In the genomic region with DNA sequence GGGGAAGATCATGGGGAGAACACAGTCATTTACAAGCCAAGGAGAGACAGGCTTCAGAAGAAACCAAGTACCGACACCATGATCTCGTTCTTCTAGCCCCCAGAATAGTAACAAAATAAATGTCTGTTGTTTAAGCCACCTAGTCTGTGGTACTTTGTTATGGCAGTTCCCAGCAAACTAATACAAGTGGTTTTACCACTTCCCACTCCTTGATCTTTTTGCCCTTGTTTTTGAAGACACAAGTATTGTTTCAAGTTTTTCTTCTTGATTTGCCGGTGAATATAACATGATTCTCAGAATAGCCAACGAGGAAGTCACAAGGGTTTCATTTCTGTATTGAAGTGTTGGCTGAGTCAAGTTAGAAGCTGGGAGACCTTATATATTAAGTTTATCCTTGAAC, we compare ENCODE assay signal across 16 cellular contexts.
DNase-seq lines count a peak whose midpoint lies in the region; ATAC-seq and TF ChIP-seq lines count a peak whose summit lies in the region.
"Had no signal": no experiment of that assay in that cellular context is flagged by ENCODE, and none has a peak within 500 bp of the region (broad histone marks: within the 10 kb centered on the region; RNA-seq: fewer than 3 reads in every experiment).

No MANE protein-coding gene starts in this region.

- intact Hi-C loops in OCI-LY7 (cut with micrococcal nuclease; ENCODE audit: unreplicated experiment) = no loop called here

- peak; percentile 61 for DNase-seq in OCI-LY7 (ENCODE audit: low spot score)
- no peak for DNase-seq in NCI-H345 treated with DMSO at 0.1 percent for 48 hours (lab: John Stamatoyannopoulos, UW; ENCODE audit: unreplicated experiment)
- no peak for DNase-seq in 8988T
- no peak for DNase-seq in HPDE6-E6E7 (ENCODE audit: extremely low spot score)
- DNase-seq in glutamatergic neuron = no peak
- DNase-seq: activated CD4-positive, alpha-beta T cell treated with anti-CD3 and anti-CD28 coated beads, Interleukin-2, amount 50 U/mL, for 1 hour; activated effector memory CD4-positive, alpha-beta T cell treated with anti-CD3 and anti-CD28 coated beads, Interleukin-2, amount 50 U/mL, for 16 hours; body of pancreas; NCI-H2171 had no signal

- H2AFZ ChIP-seq in OCI-LY7 (ENCODE audit: low read length) = peak overlapping the region; percentile 98
- H2AFZ ChIP-seq: neural progenitor cell had no signal

- H3K36me3 Mint-ChIP-seq in glutamatergic neuron (ENCODE audit: unreplicated experiment) = peaks cover 1% of the 10 kb centered on the region
- H3K36me3 Mint-ChIP-seq: CD14-positive monocyte had no signal

- H3K79me2 ChIP-seq in OCI-LY7 (ENCODE audit: insufficient read depth, low read depth, low read length) = no peaks in the 10 kb centered on the region

- H3K4me3 Mint-ChIP-seq in glutamatergic neuron (ENCODE audit: unreplicated experiment) = no peak overlapping the region
- H3K4me3 Mint-ChIP-seq: CD14-positive monocyte; neural progenitor cell; T-helper 1 cell treated with Interleukin-12 subunit alpha and Interleukin-12 subunit beta and Interleukin-4 antibody, amounts not matched to agents 30 μg/mL and 1 μg/mL, for 36 hours had no signal

- peak overlapping the region; percentile 77 for H3K27ac ChIP-seq in OCI-LY7 (ENCODE audit: low read depth, low read length, poor library complexity, severe bottlenecking)
- H3K27ac ChIP-seq: body of pancreas, neural progenitor cell, skin epidermis had no signal

- peaks cover 53% of the 10 kb centered on the region for H3K4me1 ChIP-seq in OCI-LY7 (ENCODE audit: insufficient read depth, low read length, poor library complexity, severe bottlenecking)
- H3K4me1 ChIP-seq: body of pancreas had no signal

- no peak for TF ChIP-seq CTCF in OCI-LY7 (conservative IDR thresholded peaks at IDR 0.05; ENCODE audit: low read length)
- TF ChIP-seq CTCF in glutamatergic neuron (IDR thresholded peaks at IDR 0.05; ENCODE audit: partially characterized antibody, unreplicated experiment) = no peak

- H3K4me1 Mint-ChIP-seq in glutamatergic neuron (ENCODE audit: low read depth, unreplicated experiment) = no peaks in the 10 kb centered on the region
- H3K4me1 Mint-ChIP-seq: CD14-positive monocyte had no signal

- no TSS peak for BruUV-seq in OCI-LY7 (replicated peaks; lab: Mats Ljungman, UMichigan)

- H3K9me2 ChIP-seq in OCI-LY7 (ENCODE audit: insufficient read depth, low read length) = no peaks in the 10 kb centered on the region

- no peaks in the 10 kb centered on the region for H3K27me3 Mint-ChIP-seq in glutamatergic neuron (ENCODE audit: unreplicated experiment)

- peaks cover 1% of the 10 kb centered on the region for H3K9me3 Mint-ChIP-seq in glutamatergic neuron (ENCODE audit: unreplicated experiment)

- peak overlapping the region; percentile 33 for H3K4me3 ChIP-seq in OCI-LY7 (ENCODE audit: low read depth, low read length, poor library complexity, severe bottlenecking)
- H3K4me3 ChIP-seq: body of pancreas, neural progenitor cell, skin epidermis had no signal

- CTCF ChIA-PET in OCI-LY7 (lab: Charles Lee; ENCODE audit: unreplicated experiment) = interaction anchor here (2.1 to 2.8 kb wide), 2 partner anchors 9 to 11 kb away, joined by 7 to 8 read pairs; no protein-coding TSS in a partner anchor

- ATAC-seq in GM18519 (IDR thresholded peaks at IDR 0.05; ENCODE audit: low FRiP score, unreplicated experiment) (peak; percentile 52), GM21528 (IDR thresholded peaks at IDR 0.05; ENCODE audit: low FRiP score, unreplicated experiment) (peak; percentile 67), HG03095 (IDR thresholded peaks at IDR 0.05; ENCODE audit: unreplicated experiment) (peak; percentile 73)
- ATAC-seq: body of pancreas had no signal

- no peaks in the 10 kb centered on the region for H3K36me3 ChIP-seq in OCI-LY7 (ENCODE audit: insufficient read depth, low read length)
- H3K36me3 ChIP-seq: neural progenitor cell had no signal

- peak overlapping the region; percentile 65 for H3K4me2 ChIP-seq in OCI-LY7 (ENCODE audit: low read length)
- H3K4me2 ChIP-seq: neural progenitor cell had no signal

- POLR2A ChIA-PET in OCI-LY7 (lab: Charles Lee) = interaction anchor here (0.8 to 6.1 kb wide), 7 partner anchors 10 to 79 kb away, joined by 3 to 49 read pairs (median 5); no protein-coding TSS in a partner anchor

- no peaks in the 10 kb centered on the region for H4K20me1 ChIP-seq in OCI-LY7 (ENCODE audit: insufficient read depth, low read length)

- H3K9me3 ChIP-seq in OCI-LY7 (ENCODE audit: low read length) = 0 out of 2 replicates have a peak, but pooled peaks cover 6% of the 10 kb centered on the region
- H3K9me3 ChIP-seq: body of pancreas had no signal

- no peak overlapping the region for H3K27ac Mint-ChIP-seq in glutamatergic neuron (ENCODE audit: unreplicated experiment)
- H3K27ac Mint-ChIP-seq: CD14-positive monocyte; neural progenitor cell; T-helper 1 cell treated with Interleukin-12 subunit alpha and Interleukin-12 subunit beta and Interleukin-4 antibody, amounts not matched to agents 30 μg/mL and 1 μg/mL, for 36 hours had no signal
